15 cellular contexts compared by ENCODE assay signal in genomic region chr12:119671070-119671469, GRCh38. TPM values are rescaled to one million over a fixed set of nuclear protein-coding genes. Genes with fewer than 3 reads are reported as not detected.
DNase-seq lines count a peak whose midpoint lies in the region; ATAC-seq and TF ChIP-seq lines count a peak whose summit lies in the region.
"Had no signal": no experiment of that assay in that cellular context is flagged by ENCODE, and none has a peak within 500 bp of the region (broad histone marks: within the 10 kb centered on the region; RNA-seq: fewer than 3 reads in every experiment).

No MANE protein-coding gene starts in this region.

- POLR2A ChIA-PET in SK-N-SH (lab: Yijun Ruan, JAX): no interaction called here

- no peak for ATAC-seq in SK-N-SH treated with all-trans-retinoic acid at 6 μM for 48 hours
- ATAC-seq in effector memory CD8-positive, alpha-beta T cell (replicated peaks): no peak

- no peaks in the 10 kb centered on the region for H4K20me1 ChIP-seq in SK-N-SH (ENCODE audit: insufficient read depth)
- H4K20me1 ChIP-seq in smooth muscle cell (ENCODE audit: low read depth): peaks cover 35% of the 10 kb centered on the region

- no peaks in the 10 kb centered on the region for H3K9me2 ChIP-seq in SK-N-SH

- H3K9ac ChIP-seq in SK-N-SH (no peak overlapping the region), smooth muscle cell (ENCODE audit: low read depth) (no peak overlapping the region)

- CTCF ChIA-PET in SK-N-SH (lab: Yijun Ruan, JAX): interaction anchor here (1.4 kb wide), 1 partner anchor 18 kb away, joined by 3 read pairs; no protein-coding TSS in a partner anchor

- H3F3A ChIP-seq in SK-N-SH (replicated peaks; ENCODE audit: insufficient read depth) (peaks cover 4% of the 10 kb centered on the region), smooth muscle cell (ENCODE audit: low read depth) (peaks cover 7% of the 10 kb centered on the region)

- peaks cover 60% of the 10 kb centered on the region for H3K36me3 Mint-ChIP-seq in effector memory CD8-positive, alpha-beta T cell (ENCODE audit: insufficient read depth)

- H3K79me2 ChIP-seq in SK-N-SH (ENCODE audit: insufficient read depth) (peaks cover 60% of the 10 kb centered on the region), smooth muscle cell (ENCODE audit: low read depth) (peaks cover 7% of the 10 kb centered on the region)

- peak overlapping the region; percentile 82 to 87 for H3K27ac Mint-ChIP-seq in effector memory CD8-positive, alpha-beta T cell

- H3K4me1 ChIP-seq in SK-N-SH (ENCODE audit: control insufficient read depth in 1 of 2, insufficient read depth in 2 of 2, low read depth in 1 of 2, low read length in 1 of 2): peaks cover 3 to 6% of the 10 kb centered on the region in 2 experiments; a peak in 3 of 4 replicates
- peaks cover 11% of the 10 kb centered on the region for H3K4me1 ChIP-seq in smooth muscle cell (ENCODE audit: low read depth)
- peaks cover 3% of the 10 kb centered on the region for H3K4me1 ChIP-seq in SJCRH30

- TF ChIP-seq CTCF in SK-N-SH (IDR thresholded peaks at IDR 0.05) (no peak), WERI-Rb-1 (IDR thresholded peaks at IDR 0.05; ENCODE audit: low read depth, low read length) (no peak), smooth muscle cell (IDR thresholded peaks at IDR 0.05; ENCODE audit: borderline replicate concordance, insufficient read depth, poor library complexity, severe bottlenecking) (no peak)

- no peaks in the 10 kb centered on the region for H3K9me3 ChIP-seq in SK-N-SH
- H3K9me3 ChIP-seq in WERI-Rb-1 (ENCODE audit: severe bottlenecking): no peaks in the 10 kb centered on the region
- no peaks in the 10 kb centered on the region for H3K9me3 ChIP-seq in smooth muscle cell (replicated peaks; ENCODE audit: low read depth)
- no peaks in the 10 kb centered on the region for H3K9me3 ChIP-seq in SJCRH30 (replicated peaks)

- TF ChIP-seq RAD21 in SK-N-SH (IDR thresholded peaks at IDR 0.05; ENCODE audit: low read length): no peak

- no peak overlapping the region for H3K27ac ChIP-seq in SK-N-SH (ENCODE audit: low read depth in 2 of 2, low read length in 1 of 2)
- peak overlapping the region; percentile 42 for H3K27ac ChIP-seq in WERI-Rb-1
- H3K27ac ChIP-seq in smooth muscle cell (ENCODE audit: low read depth): no peak overlapping the region
- H3K27ac ChIP-seq in SJCRH30: no peak overlapping the region

- H3K36me3 ChIP-seq in SK-N-SH (replicated peaks in 1 of 2; ENCODE audit: control insufficient read depth in 1 of 2, insufficient read depth in 2 of 2, low read length in 1 of 2) (peaks cover 42 to 60% of the 10 kb centered on the region in 2 experiments), WERI-Rb-1 (peaks cover 71% of the 10 kb centered on the region), smooth muscle cell (ENCODE audit: low read depth) (no peaks in the 10 kb centered on the region), SJCRH30 (peaks cover 50% of the 10 kb centered on the region)

- no peak overlapping the region for H2AFZ ChIP-seq in SK-N-SH (ENCODE audit: low read depth)
- H2AFZ ChIP-seq in smooth muscle cell (ENCODE audit: low read depth): no peak overlapping the region

- no peak overlapping the region for H3K4me3 Mint-ChIP-seq in effector memory CD8-positive, alpha-beta T cell

- peaks cover 43 to 47% of the 10 kb centered on the region in 2 donors for H3K4me1 Mint-ChIP-seq in effector memory CD8-positive, alpha-beta T cell (ENCODE audit: low read depth in 2 of 2)

- no peaks in the 10 kb centered on the region for H3K27me3 Mint-ChIP-seq in effector memory CD8-positive, alpha-beta T cell
- H3K27me3 Mint-ChIP-seq: activated CD4-positive, alpha-beta T cell treated with anti-CD3 and anti-CD28 coated beads, Interleukin-2, amount 10 ng/mL, durations not matched to agents 7 days and 5 days had no signal

- 93% methylated on average over 3 of the region's 3 CpGs for WGBS in SK-N-SH (ENCODE audit: low lambda C conversion rate)
- 97% methylated on average over 3 of the region's 3 CpGs for WGBS in smooth muscle cell (ENCODE audit: low lambda C conversion rate)

- H3K4me3 ChIP-seq in SK-N-SH (ENCODE audit: low read depth in 2 of 2, low read length in 1 of 2) (no peak overlapping the region), WERI-Rb-1 (ENCODE audit: low read depth, low read length) (no peak overlapping the region), smooth muscle cell (peak overlapping the region; percentile 21), SJCRH30 (no peak overlapping the region)

- H3K4me2 ChIP-seq in SK-N-SH (0 out of 2 replicates have a peak overlapping the region, but pooled peaks have one; percentile 2), smooth muscle cell (no peak overlapping the region)

- H3K27me3 ChIP-seq in SK-N-SH (ENCODE audit: insufficient read depth): no peaks in the 10 kb centered on the region
- no peaks in the 10 kb centered on the region for H3K27me3 ChIP-seq in WERI-Rb-1 (ENCODE audit: insufficient read depth, low read depth, severe bottlenecking)
- H3K27me3 ChIP-seq in smooth muscle cell (ENCODE audit: low read depth): no peaks in the 10 kb centered on the region
- no peaks in the 10 kb centered on the region for H3K27me3 ChIP-seq in SJCRH30

- DNase-seq in SK-N-SH: no peak
- DNase-seq in WERI-Rb-1: no peak
- no peak for DNase-seq in effector memory CD8-positive, alpha-beta T cell
- DNase-seq in smooth muscle cell (lab: John Stamatoyannopoulos, UW; ENCODE audit: unreplicated experiment): no peak
- no peak for DNase-seq in HCEC 1CT
- DNase-seq in SJCRH30: no peak
- no peak for DNase-seq in NCI-H128 (lab: John Stamatoyannopoulos, UW; ENCODE audit: unreplicated experiment)
- DNase-seq: activated CD4-positive, alpha-beta T cell treated with anti-CD3 and anti-CD28 coated beads, Interleukin-2, amount 10 ng/mL, durations not matched to agents 7 days and 5 days; cerebellar nuclear complex; left colon; NCI-H1092 treated with DMSO at 0.1 percent for 48 hours; NCI-H226; nephron progenitor cell; SW 1271 had no signal

- no peak for TF ChIP-seq EP300 in SK-N-SH (IDR thresholded peaks at IDR 0.05; ENCODE audit: borderline replicate concordance in 1 of 2, low read depth in 1 of 2, low read length in 1 of 2)

- H3K9me3 Mint-ChIP-seq in effector memory CD8-positive, alpha-beta T cell: no peaks in the 10 kb centered on the region
- H3K9me3 Mint-ChIP-seq: activated CD4-positive, alpha-beta T cell treated with anti-CD3 and anti-CD28 coated beads, Interleukin-2, amount 10 ng/mL, durations not matched to agents 7 days and 5 days; nephron progenitor cell had no signal

TF ChIP-seq in SK-N-SH, 30 proteins besides CTCF, POLR2A, EP300 and RAD21 (continues in another document):
- TF ChIP-seq ELF1 (IDR thresholded peaks at IDR 0.05): no peak
- TF ChIP-seq GABPA (IDR thresholded peaks at IDR 0.05; ENCODE audit: low read depth): no peak
- TF ChIP-seq, protein P1, sequence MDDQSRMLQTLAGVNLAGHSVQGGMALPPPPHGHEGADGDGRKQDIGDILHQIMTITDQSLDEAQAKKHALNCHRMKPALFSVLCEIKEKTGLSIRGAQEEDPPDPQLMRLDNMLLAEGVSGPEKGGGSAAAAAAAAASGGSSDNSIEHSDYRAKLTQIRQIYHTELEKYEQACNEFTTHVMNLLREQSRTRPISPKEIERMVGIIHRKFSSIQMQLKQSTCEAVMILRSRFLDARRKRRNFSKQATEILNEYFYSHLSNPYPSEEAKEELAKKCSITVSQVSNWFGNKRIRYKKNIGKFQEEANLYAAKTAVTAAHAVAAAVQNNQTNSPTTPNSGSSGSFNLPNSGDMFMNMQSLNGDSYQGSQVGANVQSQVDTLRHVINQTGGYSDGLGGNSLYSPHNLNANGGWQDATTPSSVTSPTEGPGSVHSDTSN (IDR thresholded peaks at IDR 0.05): no peak
- no peak for TF ChIP-seq EZH2phosphoT487 (IDR thresholded peaks at IDR 0.05; ENCODE audit: borderline replicate concordance, low read depth)
- TF ChIP-seq POLR2AphosphoS5 (IDR thresholded peaks at IDR 0.05; ENCODE audit: low read depth, low read length): no peak
- TF ChIP-seq TCF12 (IDR thresholded peaks at IDR 0.05): no peak
- TF ChIP-seq FOXM1 (IDR thresholded peaks at IDR 0.05; ENCODE audit: low read depth): no peak

TF ChIP-seq in SK-N-SH treated with all-trans-retinoic acid at 6 μM for 48 hours, 23 proteins besides CTCF, POLR2A, EP300 and RAD21 (continues in another document):
- no peak for TF ChIP-seq ZNF70 (CRISPR knock-in tag; IDR thresholded peaks at IDR 0.05)
- no peak for TF ChIP-seq BACH2 (CRISPR knock-in tag; IDR thresholded peaks at IDR 0.05; ENCODE audit: borderline replicate concordance)
- TF ChIP-seq PATZ1 (CRISPR knock-in tag; IDR thresholded peaks at IDR 0.05; ENCODE audit: borderline replicate concordance): no peak
- TF ChIP-seq ZNF565 (CRISPR knock-in tag; conservative IDR thresholded peaks at IDR 0.05; ENCODE audit: low read depth): no peak
- TF ChIP-seq GLIS3 (CRISPR knock-in tag; IDR thresholded peaks at IDR 0.05): no peak
- TF ChIP-seq SNAI2 (CRISPR knock-in tag; IDR thresholded peaks at IDR 0.05): no peak

RNA-seq across cellular contexts. Expression of gene PRKAB1, which starts 3.1 kb away (rescaled TPM):
- 28.9 and 41.8 TPM in 2 replicates for polyA plus RNA-seq in SK-N-SH (2012; rRNA removed)
- polyA plus RNA-seq in SK-N-SH (2012; cell fraction: cytosol; rRNA removed): 24.4 and 25.6 TPM in 2 replicates
- polyA plus RNA-seq in SK-N-SH (2012; cell fraction: nucleus; rRNA removed): 44.0 and 60.3 TPM in 2 replicates
- 17.3 and 24.7 TPM in 2 replicates for total RNA-seq in smooth muscle cell
- 26.0 and 26.3 TPM in 2 replicates for polyA plus RNA-seq in smooth muscle cell
- 23.9 and 24.6 TPM in 2 replicates for total RNA-seq in SJCRH30 (2014; rRNA removed; shearing (Covaris generic))
